Comparison of ENCODE assay signal across 1 cellular context in the genomic region with DNA sequence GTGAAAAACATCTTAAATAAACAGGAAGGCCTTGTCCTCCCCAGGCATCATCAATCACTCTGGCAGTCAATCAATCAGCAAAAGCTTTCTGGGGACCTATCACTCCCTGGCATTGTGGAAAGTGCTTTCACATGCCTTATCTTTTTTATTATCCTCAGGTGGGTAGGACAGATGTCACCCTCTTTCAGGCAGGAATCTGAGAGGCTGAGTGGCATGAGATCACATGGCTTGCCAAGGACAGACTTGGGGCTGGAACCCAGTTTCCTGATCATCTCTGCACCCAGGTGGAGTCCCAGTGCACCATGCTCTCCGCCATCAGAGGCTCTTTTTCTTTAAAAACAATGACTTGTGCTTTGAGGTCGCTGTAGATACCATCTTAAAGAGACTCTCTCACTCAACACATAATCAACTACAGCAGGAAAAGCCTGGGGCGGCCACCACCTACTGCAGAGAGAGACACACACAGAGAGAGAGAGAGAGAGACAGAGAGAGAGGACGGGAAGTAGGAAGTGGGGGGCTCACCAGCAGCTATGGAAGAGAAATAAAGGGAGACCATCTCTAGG.
TF ChIP-seq lines count a peak whose summit lies in the region.

No MANE protein-coding gene starts in this region.

TF ChIP-seq in K562, 482 proteins besides CTCF, POLR2A, EP300 and RAD21 (continued from another document):
- no peak; the same call in 1 of the 2 replicates for TF ChIP-seq MAFF (IDR thresholded peaks at IDR 0.05; ENCODE audit: low read length)
- no peak for TF ChIP-seq ZNF57 (CRISPR knock-in tag; IDR thresholded peaks at IDR 0.05)
- TF ChIP-seq ADNP (tag; IDR thresholded peaks at IDR 0.05), result no peak
- TF ChIP-seq JUND (IDR thresholded peaks at IDR 0.05; ENCODE audit: borderline replicate concordance, low read depth, low read length), result peak; percentile 28; the same call in 1 of the 2 replicates
- TF ChIP-seq JUND (tag; IDR thresholded peaks at IDR 0.05; ENCODE audit: borderline replicate concordance, low read depth, low read length), result no peak
- TF ChIP-seq NCOA6 (IDR thresholded peaks at IDR 0.05), result no peak; the same call in 1 of the 2 replicates
- no peak for TF ChIP-seq ZNF347 (CRISPR knock-in tag; IDR thresholded peaks at IDR 0.05; ENCODE audit: low read depth)
- TF ChIP-seq E2F3 (CRISPR knock-in tag; IDR thresholded peaks at IDR 0.05), result no peak
- no peak for TF ChIP-seq ZBTB8A (IDR thresholded peaks at IDR 0.05; ENCODE audit: partially characterized antibody)
- peak; percentile 83 for TF ChIP-seq GATA2 (CRISPR knock-in tag; IDR thresholded peaks at IDR 0.05)
- no peak for TF ChIP-seq CREBBP (IDR thresholded peaks at IDR 0.05; ENCODE audit: low read depth, low read length)
- TF ChIP-seq GABPB1 (CRISPR knock-in tag; IDR thresholded peaks at IDR 0.05), result no peak
- TF ChIP-seq ATF7 (IDR thresholded peaks at IDR 0.05), result peak; percentile 72
- TF ChIP-seq KDM4B (IDR thresholded peaks at IDR 0.05; ENCODE audit: borderline replicate concordance in 2 of 2, low read depth in 1 of 2), result no peak
- TF ChIP-seq, protein P1, sequence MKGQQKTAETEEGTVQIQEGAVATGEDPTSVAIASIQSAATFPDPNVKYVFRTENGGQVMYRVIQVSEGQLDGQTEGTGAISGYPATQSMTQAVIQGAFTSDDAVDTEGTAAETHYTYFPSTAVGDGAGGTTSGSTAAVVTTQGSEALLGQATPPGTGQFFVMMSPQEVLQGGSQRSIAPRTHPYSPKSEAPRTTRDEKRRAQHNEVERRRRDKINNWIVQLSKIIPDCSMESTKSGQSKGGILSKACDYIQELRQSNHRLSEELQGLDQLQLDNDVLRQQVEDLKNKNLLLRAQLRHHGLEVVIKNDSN (CRISPR knock-in tag; IDR thresholded peaks at IDR 0.05), result no peak
- no peak for TF ChIP-seq EZH2 (IDR thresholded peaks at IDR 0.05; ENCODE audit: borderline replicate concordance, low read depth, low read length)
- TF ChIP-seq, protein P2, sequence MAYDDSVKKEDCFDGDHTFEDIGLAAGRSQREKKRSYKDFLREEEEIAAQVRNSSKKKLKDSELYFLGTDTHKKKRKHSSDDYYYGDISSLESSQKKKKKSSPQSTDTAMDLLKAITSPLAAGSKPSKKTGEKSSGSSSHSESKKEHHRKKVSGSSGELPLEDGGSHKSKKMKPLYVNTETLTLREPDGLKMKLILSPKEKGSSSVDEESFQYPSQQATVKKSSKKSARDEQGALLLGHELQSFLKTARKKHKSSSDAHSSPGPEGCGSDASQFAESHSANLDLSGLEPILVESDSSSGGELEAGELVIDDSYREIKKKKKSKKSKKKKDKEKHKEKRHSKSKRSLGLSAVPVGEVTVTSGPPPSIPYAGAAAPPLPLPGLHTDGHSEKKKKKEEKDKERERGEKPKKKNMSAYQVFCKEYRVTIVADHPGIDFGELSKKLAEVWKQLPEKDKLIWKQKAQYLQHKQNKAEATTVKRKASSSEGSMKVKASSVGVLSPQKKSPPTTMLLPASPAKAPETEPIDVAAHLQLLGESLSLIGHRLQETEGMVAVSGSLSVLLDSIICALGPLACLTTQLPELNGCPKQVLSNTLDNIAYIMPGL (CRISPR knock-in tag; IDR thresholded peaks at IDR 0.05), result no peak
- TF ChIP-seq, protein P3, sequence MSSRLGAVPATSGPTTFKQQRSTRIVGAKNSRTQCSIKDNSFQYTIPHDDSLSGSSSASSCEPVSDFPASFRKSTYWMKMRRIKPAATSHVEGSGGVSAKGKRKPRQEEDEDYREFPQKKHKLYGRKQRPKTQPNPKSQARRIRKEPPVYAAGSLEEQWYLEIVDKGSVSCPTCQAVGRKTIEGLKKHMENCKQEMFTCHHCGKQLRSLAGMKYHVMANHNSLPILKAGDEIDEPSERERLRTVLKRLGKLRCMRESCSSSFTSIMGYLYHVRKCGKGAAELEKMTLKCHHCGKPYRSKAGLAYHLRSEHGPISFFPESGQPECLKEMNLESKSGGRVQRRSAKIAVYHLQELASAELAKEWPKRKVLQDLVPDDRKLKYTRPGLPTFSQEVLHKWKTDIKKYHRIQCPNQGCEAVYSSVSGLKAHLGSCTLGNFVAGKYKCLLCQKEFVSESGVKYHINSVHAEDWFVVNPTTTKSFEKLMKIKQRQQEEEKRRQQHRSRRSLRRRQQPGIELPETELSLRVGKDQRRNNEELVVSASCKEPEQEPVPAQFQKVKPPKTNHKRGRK (tag; IDR thresholded peaks at IDR 0.05), result no peak
- TF ChIP-seq FOXA3 (CRISPR knock-in tag; conservative IDR thresholded peaks at IDR 0.05 in 1 of 2, IDR thresholded peaks at IDR 0.05 in 1 of 2), result no peak; a peak in 1 of 4 replicates
- TF ChIP-seq, protein P4, sequence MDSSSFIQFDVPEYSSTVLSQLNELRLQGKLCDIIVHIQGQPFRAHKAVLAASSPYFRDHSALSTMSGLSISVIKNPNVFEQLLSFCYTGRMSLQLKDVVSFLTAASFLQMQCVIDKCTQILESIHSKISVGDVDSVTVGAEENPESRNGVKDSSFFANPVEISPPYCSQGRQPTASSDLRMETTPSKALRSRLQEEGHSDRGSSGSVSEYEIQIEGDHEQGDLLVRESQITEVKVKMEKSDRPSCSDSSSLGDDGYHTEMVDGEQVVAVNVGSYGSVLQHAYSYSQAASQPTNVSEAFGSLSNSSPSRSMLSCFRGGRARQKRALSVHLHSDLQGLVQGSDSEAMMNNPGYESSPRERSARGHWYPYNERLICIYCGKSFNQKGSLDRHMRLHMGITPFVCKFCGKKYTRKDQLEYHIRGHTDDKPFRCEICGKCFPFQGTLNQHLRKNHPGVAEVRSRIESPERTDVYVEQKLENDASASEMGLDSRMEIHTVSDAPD (CRISPR knock-in tag; IDR thresholded peaks at IDR 0.05), result no peak
- TF ChIP-seq ZNF75A (CRISPR knock-in tag; IDR thresholded peaks at IDR 0.05), result no peak
TF ChIP-seq in K562: peak in this region for 94.
